11 cellular contexts compared by ENCODE assay signal in the genomic region with DNA sequence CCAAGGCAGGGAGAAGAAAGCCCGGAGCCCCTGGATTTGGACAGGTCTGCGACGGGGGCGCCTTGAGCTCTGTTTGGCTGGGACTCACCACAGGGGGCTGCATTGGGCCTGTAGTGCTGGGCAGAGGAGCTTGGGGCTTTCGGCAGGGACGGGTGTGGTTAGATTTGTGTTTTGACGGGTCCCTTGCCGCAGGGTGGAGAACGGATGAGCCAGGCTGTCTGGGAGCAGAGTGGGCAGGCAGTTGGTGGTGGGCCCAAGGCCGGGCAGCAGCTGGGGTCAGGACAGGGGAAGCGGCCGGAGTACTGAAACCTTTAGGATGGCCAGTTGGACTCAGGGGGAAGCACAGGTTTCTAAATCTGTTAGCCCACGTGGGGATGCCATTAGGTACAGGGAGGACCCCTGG.
"Had no signal": no experiment of that assay in that cellular context is flagged by ENCODE, and none has a peak within 500 bp of the region (broad histone marks: within the 10 kb centered on the region; RNA-seq: fewer than 3 reads in every experiment).

No MANE protein-coding gene starts in this region.

- H3K4me3 Mint-ChIP-seq: activated naive CD4-positive, alpha-beta T cell treated with anti-CD3 and anti-CD28 coated beads for 36 hours; activated T-helper 1 cell treated with anti-CD3 and anti-CD28 coated beads, Interleukin-12 subunit alpha, Interleukin-12 subunit beta, Interleukin-2, Interleukin-4 antibody, amounts not matched to agents 30 ng/mL and 10 ng/mL and 1 ng/mL, durations not matched to agents 14 hours and 24 hours and 36 hours; nephron progenitor cell; WTC11 had no signal

- H3K9me3 ChIP-seq: left ventricle myocardium inferior, stomach had no signal

- DNase-seq: activated CD4-positive, alpha-beta T cell treated with anti-CD3 and anti-CD28 coated beads for 48 hours; activated naive CD4-positive, alpha-beta T cell treated with anti-CD3 and anti-CD28 coated beads for 36 hours; left ventricle myocardium inferior; nephron progenitor cell; stomach; T-helper 2 cell had no signal

- FAIRE-seq: endometrium, urothelium cell line had no signal

- H3K9me3 Mint-ChIP-seq: activated naive CD4-positive, alpha-beta T cell treated with anti-CD3 and anti-CD28 coated beads for 36 hours; activated T-helper 1 cell treated with anti-CD3 and anti-CD28 coated beads, Interleukin-12 subunit alpha, Interleukin-12 subunit beta, Interleukin-2, Interleukin-4 antibody, amounts not matched to agents 30 ng/mL and 10 ng/mL and 1 ng/mL, durations not matched to agents 14 hours and 24 hours and 36 hours; nephron progenitor cell; WTC11 had no signal

- H3K27ac Mint-ChIP-seq: activated naive CD4-positive, alpha-beta T cell treated with anti-CD3 and anti-CD28 coated beads for 36 hours; activated T-helper 1 cell treated with anti-CD3 and anti-CD28 coated beads, Interleukin-12 subunit alpha, Interleukin-12 subunit beta, Interleukin-2, Interleukin-4 antibody, amounts not matched to agents 30 ng/mL and 10 ng/mL and 1 ng/mL, durations not matched to agents 14 hours and 24 hours and 36 hours; nephron progenitor cell; WTC11 had no signal

- H3K79me2 ChIP-seq: hepatocyte had no signal

- H3K4me2 ChIP-seq: hepatocyte had no signal

- H3K27ac ChIP-seq: hepatocyte had no signal

- H3K27me3 ChIP-seq: hepatocyte, stomach had no signal

- H2AFZ ChIP-seq: hepatocyte had no signal

- H3K4me3 ChIP-seq: hepatocyte, stomach had no signal
